1 cellular context compared by ENCODE assay signal in the genomic region with DNA sequence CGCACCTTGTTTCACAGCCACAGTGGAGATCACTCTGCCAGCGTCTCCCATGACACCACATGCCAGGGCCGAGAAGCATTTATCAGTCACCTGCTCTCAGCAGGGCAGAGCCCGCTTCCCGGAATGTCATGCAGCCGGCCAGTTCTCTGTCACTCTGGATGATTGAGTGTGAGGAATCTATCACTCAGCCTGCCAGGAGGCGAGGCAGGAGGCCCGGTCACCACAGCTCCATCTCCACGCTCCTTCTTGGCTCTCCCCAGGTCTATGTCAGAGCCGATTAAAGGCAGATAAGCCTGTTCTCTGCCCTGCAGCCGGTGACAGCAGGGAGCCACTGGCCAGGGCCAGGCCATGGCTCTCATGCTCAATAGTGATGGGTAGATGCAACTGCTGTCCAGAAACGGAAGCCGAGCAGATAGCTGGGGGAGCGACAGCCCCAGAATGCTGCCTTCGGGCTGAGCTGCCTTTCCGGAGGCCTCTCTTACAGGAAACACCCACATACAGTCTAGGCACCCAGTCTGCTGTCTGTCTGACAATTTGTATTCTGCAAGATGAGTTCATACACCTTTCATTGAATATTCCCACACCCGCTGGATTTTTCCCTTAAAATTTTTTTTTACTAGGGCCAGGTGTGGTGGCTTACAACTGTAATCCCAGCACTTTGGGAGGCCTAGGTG.
TF ChIP-seq lines count a peak whose summit lies in the region.

No MANE protein-coding gene starts in this region.

TF ChIP-seq in WTC11, 78 proteins besides CTCF, POLR2A, EP300 and RAD21 (continued from another document):
- TF ChIP-seq FOXP4 (CRISPR knock-in tag; IDR thresholded peaks at IDR 0.05) = no peak
- TF ChIP-seq KAT7 (CRISPR knock-in tag; IDR thresholded peaks at IDR 0.05; ENCODE audit: borderline replicate concordance) = no peak
- TF ChIP-seq NR2C2 (CRISPR knock-in tag; IDR thresholded peaks at IDR 0.05) = no peak
- no peak for TF ChIP-seq ZNF263 (CRISPR knock-in tag; IDR thresholded peaks at IDR 0.05; ENCODE audit: low read depth)
- TF ChIP-seq, protein P1, sequence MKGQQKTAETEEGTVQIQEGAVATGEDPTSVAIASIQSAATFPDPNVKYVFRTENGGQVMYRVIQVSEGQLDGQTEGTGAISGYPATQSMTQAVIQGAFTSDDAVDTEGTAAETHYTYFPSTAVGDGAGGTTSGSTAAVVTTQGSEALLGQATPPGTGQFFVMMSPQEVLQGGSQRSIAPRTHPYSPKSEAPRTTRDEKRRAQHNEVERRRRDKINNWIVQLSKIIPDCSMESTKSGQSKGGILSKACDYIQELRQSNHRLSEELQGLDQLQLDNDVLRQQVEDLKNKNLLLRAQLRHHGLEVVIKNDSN (CRISPR knock-in tag; IDR thresholded peaks at IDR 0.05) = no peak
- TF ChIP-seq EMX1 (CRISPR knock-in tag; IDR thresholded peaks at IDR 0.05) = no peak
- TF ChIP-seq, protein P2, sequence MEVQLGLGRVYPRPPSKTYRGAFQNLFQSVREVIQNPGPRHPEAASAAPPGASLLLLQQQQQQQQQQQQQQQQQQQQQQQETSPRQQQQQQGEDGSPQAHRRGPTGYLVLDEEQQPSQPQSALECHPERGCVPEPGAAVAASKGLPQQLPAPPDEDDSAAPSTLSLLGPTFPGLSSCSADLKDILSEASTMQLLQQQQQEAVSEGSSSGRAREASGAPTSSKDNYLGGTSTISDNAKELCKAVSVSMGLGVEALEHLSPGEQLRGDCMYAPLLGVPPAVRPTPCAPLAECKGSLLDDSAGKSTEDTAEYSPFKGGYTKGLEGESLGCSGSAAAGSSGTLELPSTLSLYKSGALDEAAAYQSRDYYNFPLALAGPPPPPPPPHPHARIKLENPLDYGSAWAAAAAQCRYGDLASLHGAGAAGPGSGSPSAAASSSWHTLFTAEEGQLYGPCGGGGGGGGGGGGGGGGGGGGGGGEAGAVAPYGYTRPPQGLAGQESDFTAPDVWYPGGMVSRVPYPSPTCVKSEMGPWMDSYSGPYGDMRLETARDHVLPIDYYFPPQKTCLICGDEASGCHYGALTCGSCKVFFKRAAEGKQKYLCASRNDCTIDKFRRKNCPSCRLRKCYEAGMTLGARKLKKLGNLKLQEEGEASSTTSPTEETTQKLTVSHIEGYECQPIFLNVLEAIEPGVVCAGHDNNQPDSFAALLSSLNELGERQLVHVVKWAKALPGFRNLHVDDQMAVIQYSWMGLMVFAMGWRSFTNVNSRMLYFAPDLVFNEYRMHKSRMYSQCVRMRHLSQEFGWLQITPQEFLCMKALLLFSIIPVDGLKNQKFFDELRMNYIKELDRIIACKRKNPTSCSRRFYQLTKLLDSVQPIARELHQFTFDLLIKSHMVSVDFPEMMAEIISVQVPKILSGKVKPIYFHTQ (CRISPR knock-in tag; IDR thresholded peaks at IDR 0.05) = no peak
- TF ChIP-seq, protein P3, sequence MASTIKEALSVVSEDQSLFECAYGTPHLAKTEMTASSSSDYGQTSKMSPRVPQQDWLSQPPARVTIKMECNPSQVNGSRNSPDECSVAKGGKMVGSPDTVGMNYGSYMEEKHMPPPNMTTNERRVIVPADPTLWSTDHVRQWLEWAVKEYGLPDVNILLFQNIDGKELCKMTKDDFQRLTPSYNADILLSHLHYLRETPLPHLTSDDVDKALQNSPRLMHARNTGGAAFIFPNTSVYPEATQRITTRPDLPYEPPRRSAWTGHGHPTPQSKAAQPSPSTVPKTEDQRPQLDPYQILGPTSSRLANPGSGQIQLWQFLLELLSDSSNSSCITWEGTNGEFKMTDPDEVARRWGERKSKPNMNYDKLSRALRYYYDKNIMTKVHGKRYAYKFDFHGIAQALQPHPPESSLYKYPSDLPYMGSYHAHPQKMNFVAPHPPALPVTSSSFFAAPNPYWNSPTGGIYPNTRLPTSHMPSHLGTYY (CRISPR knock-in tag; IDR thresholded peaks at IDR 0.05) = no peak
- no peak for TF ChIP-seq ZNF423 (CRISPR knock-in tag; IDR thresholded peaks at IDR 0.05)
- no peak for TF ChIP-seq ZNF138 (CRISPR knock-in tag; conservative IDR thresholded peaks at IDR 0.05)
- TF ChIP-seq, protein P4, sequence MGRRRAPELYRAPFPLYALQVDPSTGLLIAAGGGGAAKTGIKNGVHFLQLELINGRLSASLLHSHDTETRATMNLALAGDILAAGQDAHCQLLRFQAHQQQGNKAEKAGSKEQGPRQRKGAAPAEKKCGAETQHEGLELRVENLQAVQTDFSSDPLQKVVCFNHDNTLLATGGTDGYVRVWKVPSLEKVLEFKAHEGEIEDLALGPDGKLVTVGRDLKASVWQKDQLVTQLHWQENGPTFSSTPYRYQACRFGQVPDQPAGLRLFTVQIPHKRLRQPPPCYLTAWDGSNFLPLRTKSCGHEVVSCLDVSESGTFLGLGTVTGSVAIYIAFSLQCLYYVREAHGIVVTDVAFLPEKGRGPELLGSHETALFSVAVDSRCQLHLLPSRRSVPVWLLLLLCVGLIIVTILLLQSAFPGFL (CRISPR knock-in tag; IDR thresholded peaks at IDR 0.05; ENCODE audit: borderline replicate concordance) = no peak
